Comparison of ENCODE assay signal across 1 cellular context in the genomic region with DNA sequence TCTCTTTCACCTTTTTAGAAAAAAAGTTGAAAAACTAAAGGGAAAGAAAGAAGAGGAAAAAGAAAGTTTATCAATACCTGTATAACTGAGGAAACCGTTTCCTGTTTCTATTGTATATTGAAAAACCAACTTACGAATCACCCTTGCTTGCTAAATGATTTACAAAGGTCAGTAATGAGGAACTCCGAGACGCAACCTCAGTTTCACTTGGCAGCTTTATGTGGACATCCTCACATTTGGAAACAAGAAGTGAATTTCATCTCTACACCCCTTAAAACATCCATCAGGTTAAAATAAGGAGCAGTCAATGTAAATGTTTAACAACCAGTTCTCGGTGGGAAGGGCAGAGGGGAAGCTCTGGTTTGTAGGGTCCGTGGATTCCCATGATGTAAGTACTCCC.
TF ChIP-seq lines count a peak whose summit lies in the region.

No MANE protein-coding gene starts in this region.

TF ChIP-seq in HepG2, 621 proteins besides CTCF, POLR2A, EP300 and RAD21:
- TF ChIP-seq ATF4 (CRISPR knock-in tag; IDR thresholded peaks at IDR 0.05) (no peak), ZC3H4 (CRISPR knock-in tag; IDR thresholded peaks at IDR 0.05; ENCODE audit: borderline replicate concordance) (no peak), TGIF2 (CRISPR knock-in tag; IDR thresholded peaks at IDR 0.05) (no peak)
- TF ChIP-seq, protein P1, sequence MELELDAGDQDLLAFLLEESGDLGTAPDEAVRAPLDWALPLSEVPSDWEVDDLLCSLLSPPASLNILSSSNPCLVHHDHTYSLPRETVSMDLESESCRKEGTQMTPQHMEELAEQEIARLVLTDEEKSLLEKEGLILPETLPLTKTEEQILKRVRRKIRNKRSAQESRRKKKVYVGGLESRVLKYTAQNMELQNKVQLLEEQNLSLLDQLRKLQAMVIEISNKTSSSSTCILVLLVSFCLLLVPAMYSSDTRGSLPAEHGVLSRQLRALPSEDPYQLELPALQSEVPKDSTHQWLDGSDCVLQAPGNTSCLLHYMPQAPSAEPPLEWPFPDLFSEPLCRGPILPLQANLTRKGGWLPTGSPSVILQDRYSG (CRISPR knock-in tag; IDR thresholded peaks at IDR 0.05) = no peak
